In genomic region chr6:119379809-119380208, GRCh38 we compare ENCODE assay signal across 14 cellular contexts. TPM values are rescaled to one million over a fixed set of nuclear protein-coding genes. Genes with fewer than 3 reads are reported as not detected.
DNase-seq lines count a peak whose midpoint lies in the region; ATAC-seq, FAIRE-seq and TF ChIP-seq lines count a peak whose summit lies in the region.
"Had no signal": no experiment of that assay in that cellular context is flagged by ENCODE, and none has a peak within 500 bp of the region (broad histone marks: within the 10 kb centered on the region; RNA-seq: fewer than 3 reads in every experiment).

No MANE protein-coding gene starts in this region.

- H3K36me3 ChIP-seq in K562 (ENCODE audit: control insufficient read depth, insufficient read depth, low read length) = no peaks in the 10 kb centered on the region
- H3K36me3 ChIP-seq: BE2C had no signal

- H3K4me2 ChIP-seq in K562 (ENCODE audit: insufficient read depth, low read length) = no peak overlapping the region

- peaks cover 21% of the 10 kb centered on the region for H3K9me3 Mint-ChIP-seq in HFFc6

- intact Hi-C loops in K562 (cut with micrococcal nuclease) = no loop called here

- TF ChIP-seq POLR2A in K562 (conservative IDR thresholded peaks at IDR 0.05) = no peak

- H3K9ac ChIP-seq in K562 (ENCODE audit: insufficient read depth in 1 of 2, low read depth in 2 of 2, low read length in 2 of 2) = no peak overlapping the region

- no peaks in the 10 kb centered on the region for H3K9me3 ChIP-seq in K562 (replicated peaks; ENCODE audit: control insufficient read depth, insufficient read depth, low read depth, low read length)
- H3K9me3 ChIP-seq: BE2C had no signal

- TF ChIP-seq EP300 in K562 (IDR thresholded peaks at IDR 0.05; ENCODE audit: low read length) = no peak

- H4K20me1 ChIP-seq in K562 (replicated peaks; ENCODE audit: control insufficient read depth, insufficient read depth, low read length) = no peaks in the 10 kb centered on the region

- H3K79me2 ChIP-seq in K562 (ENCODE audit: control insufficient read depth, insufficient read depth, low read length) = no peaks in the 10 kb centered on the region

- no peaks in the 10 kb centered on the region for H3K4me1 ChIP-seq in K562 (replicated peaks in 1 of 2; ENCODE audit: control insufficient read depth in 2 of 2, insufficient read depth in 2 of 2, low read length in 2 of 2)
- H3K4me1 ChIP-seq: BE2C had no signal

- TF ChIP-seq RAD21 in K562 (CRISPR knock-in tag; conservative IDR thresholded peaks at IDR 0.05 in 1 of 2, IDR thresholded peaks at IDR 0.05 in 1 of 2) = no peak

- ATAC-seq in K562 = no peak

- in situ Hi-C loops in K562 (cut with MboI) = no loop called here

- H3K4me3 Mint-ChIP-seq in HFFc6 = no peak overlapping the region
- H3K4me3 Mint-ChIP-seq: CD4-positive, alpha-beta memory T cell had no signal

- no peaks in the 10 kb centered on the region for H3K27me3 ChIP-seq in K562 (ENCODE audit: control insufficient read depth in 2 of 2, insufficient read depth in 2 of 2, low read length in 2 of 2)
- H3K27me3 ChIP-seq: BE2C had no signal

- no peak overlapping the region for H3K4me3 ChIP-seq in K562

- H3K4me1 Mint-ChIP-seq in HFFc6 (ENCODE audit: low read depth) = no peaks in the 10 kb centered on the region
- H3K4me1 Mint-ChIP-seq: CD4-positive, alpha-beta memory T cell had no signal

- H3K27ac ChIP-seq in K562 (ENCODE audit: extremely low read depth, low read depth, low read length) = no peak overlapping the region
- H3K27ac ChIP-seq: C4-2B, HL-60 had no signal

- H3K27me3 Mint-ChIP-seq in HFFc6 (ENCODE audit: insufficient read depth) = no peaks in the 10 kb centered on the region
- H3K27me3 Mint-ChIP-seq: CD4-positive, alpha-beta memory T cell had no signal

- H2AFZ ChIP-seq in K562 (ENCODE audit: low read depth, low read length) = no peak overlapping the region

- no peaks in the 10 kb centered on the region for H3K36me3 Mint-ChIP-seq in HFFc6 (ENCODE audit: low read depth)

- CTCF ChIA-PET in K562 (lab: Yijun Ruan, JAX; ENCODE audit: low intra/inter-chr PET ratio) = no interaction called here

- no TSS peak for BruUV-seq in K562 (replicated peaks; lab: Mats Ljungman, UMichigan)

- POLR2A ChIA-PET in K562 (lab: Yijun Ruan, JAX) = no interaction called here

- H3K9me1 ChIP-seq in K562 (ENCODE audit: control insufficient read depth, insufficient read depth, low read length) = no peaks in the 10 kb centered on the region

- no peak for FAIRE-seq in K562 (lab: Jason Lieb, UNC)
- FAIRE-seq: A204.1 had no signal

- H3K27ac Mint-ChIP-seq in HFFc6 = no peak overlapping the region
- H3K27ac Mint-ChIP-seq: CD4-positive, alpha-beta memory T cell had no signal

- DNase-seq in NCI-H748 (lab: John Stamatoyannopoulos, UW; ENCODE audit: unreplicated experiment) (peak; percentile 8), NCI-H748 treated with DMSO at 0.1 percent for 48 hours (lab: John Stamatoyannopoulos, UW) (no peak), COLO668 (lab: John Stamatoyannopoulos, UW; ENCODE audit: unreplicated experiment) (peak; percentile 1), NCI-H1105 (lab: John Stamatoyannopoulos, UW) (peak; percentile 6), K562 (ENCODE audit: extremely low read depth in 1 of 4, low spot score in 3 of 4) (peak in 1 of 4 experiments; percentile 11), ecto neural progenitor cell (ENCODE audit: low spot score) (no peak), HFFc6 (no peak)
- DNase-seq: BE2C; Caco-2; CD4-positive, alpha-beta memory T cell; HCEC 1CT had no signal

- TF ChIP-seq CTCF in K562 (IDR thresholded peaks at IDR 0.05 in 2 of 3, conservative IDR thresholded peaks at IDR 0.05 in 1 of 3; ENCODE audit: insufficient read depth in 2 of 3, low read depth in 1 of 3, low read length in 3 of 3) (no peak), HFFc6 (IDR thresholded peaks at IDR 0.05) (no peak)

TF ChIP-seq in K562, 482 proteins besides CTCF, POLR2A, EP300 and RAD21 (continues in another document):
- TF ChIP-seq NFIC (IDR thresholded peaks at IDR 0.05) (peak; percentile 73), L3MBTL2 (IDR thresholded peaks at IDR 0.05) (peak; percentile 68), ZBTB2 (IDR thresholded peaks at IDR 0.05) (no peak), RERE (CRISPR knock-in tag; IDR thresholded peaks at IDR 0.05; ENCODE audit: borderline replicate concordance) (no peak), RNF2 (IDR thresholded peaks at IDR 0.05) (no peak), ELK1 (CRISPR knock-in tag; IDR thresholded peaks at IDR 0.05) (no peak)

RNA-seq across cellular contexts. Expression of gene MAN1A1, which starts 30.2 kb away (rescaled TPM):
- total RNA-seq in K562 (2011; cell fraction: chromatin; rRNA removed; ENCODE audit: low replicate concordance) = 34.5 and 78.1 TPM in 2 replicates
- total RNA-seq in K562 (2011; cell fraction: nucleolus; rRNA removed) = 44.4 and 48.3 TPM in 2 replicates
- 69.6 and 93.7 TPM in 2 replicates for total RNA-seq in K562 (2011; cell fraction: nucleoplasm; rRNA removed)
- total RNA-seq in K562 (2014; rRNA removed) = 74.9 and 77.6 TPM in 2 replicates
- 68.7 and 75.4 TPM in 2 replicates for total RNA-seq in K562 (2014; rRNA removed; fragmentation: Illumina TruSeq; extraction: Trizol)
- 51.1 and 55.2 TPM in 2 replicates for total RNA-seq in K562 (2015; rRNA removed; fragmentation: Illumina TruSeq; extraction: Trizol)
- total RNA-seq in K562 (2021) = 75.0 and 78.4 TPM in 2 replicates
- 33.3 and 59.7 TPM in 2 replicates for polyA plus RNA-seq in K562 (2011; rRNA removed)
- polyA plus RNA-seq in K562 (2011; cell fraction: cytosol; rRNA removed) = 15.3 and 17.2 TPM in 2 replicates
- 12.3 and 13.9 TPM in 2 replicates for polyA plus RNA-seq in K562 (2011; cell fraction: nucleus; rRNA removed)
- polyA plus RNA-seq in K562 (2012) = 44.4 and 59.0 TPM in 2 replicates
- polyA plus RNA-seq in K562 (2014; fragmentation: Illumina TruSeq; extraction: Trizol) = 50.5 and 62.6 TPM in 2 replicates
- 10 to 100 TPM; 24.5 to 27.7 TPM for polyA plus RNA-seq in K562 (2014; fragmentation: Nextera tagmentation; extraction: Ambion mirVana)
- polyA plus RNA-seq in K562 (2014; rRNA removed) = 47.5 and 48.7 TPM in 2 replicates
- 39.6 and 50.2 TPM in 2 replicates for polyA minus RNA-seq in K562 (2011; rRNA and poly(A)+ RNA removed)
- polyA minus RNA-seq in K562 (2011; cell fraction: cytosol; rRNA and poly(A)+ RNA removed) = 22.8 and 28.5 TPM in 2 replicates
- 26.5 and 34.9 TPM in 2 replicates for polyA minus RNA-seq in K562 (2011; cell fraction: nucleus; rRNA and poly(A)+ RNA removed)
- total RNA-seq in HFFc6 (2021; fragmentation: NEBNext Ultra II Directional; extraction: Animal tissue kit (Norgen Biotek cat#: 25700)) = under 1 TPM; 0.12 to 0.64 (median 0.16) TPM

Comparison
In these comparisons a context has a peak if more than half of its experiments do, and no peak if none do; other contexts are left out.
1. DNase-seq: peak in NCI-H748 (single experiment), COLO668 (single experiment) and NCI-H1105 (single experiment); none in NCI-H748 treated with DMSO at 0.1 percent for 48 hours (single experiment), ecto neural progenitor cell (single experiment) and HFFc6 (single experiment).
2. RNA of gene MAN1A1, which starts 30.2 kb away (total RNA-seq): 34.5 to 93.7 TPM in K562; 0.12 to 0.64 TPM in HFFc6; every median in the first group is over 10 times any median in the second.